Comparison of ENCODE assay signal across 11 cellular contexts in the genomic region with DNA sequence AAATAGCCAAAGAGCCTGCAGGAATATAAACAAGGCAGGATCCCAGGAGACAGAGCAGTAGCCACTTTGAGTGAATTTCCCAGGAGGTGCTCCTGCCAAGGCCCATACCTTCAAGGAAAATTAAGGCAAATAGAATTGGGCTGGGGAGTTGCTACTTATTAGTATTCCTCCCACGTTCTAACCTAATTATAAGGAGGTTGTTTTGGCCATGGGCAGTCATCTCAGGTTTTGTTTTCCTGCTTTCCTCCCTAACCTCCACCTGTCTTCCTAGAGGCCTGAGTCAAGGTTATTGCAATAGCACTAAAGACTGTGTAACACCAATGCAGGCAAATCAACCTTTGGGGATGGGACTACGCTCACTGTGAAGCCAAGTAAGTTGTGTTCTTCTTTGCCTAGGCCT.
DNase-seq lines count a peak whose midpoint lies in the region; ATAC-seq and TF ChIP-seq lines count a peak whose summit lies in the region.
"Had no signal": no experiment of that assay in that cellular context is flagged by ENCODE, and none has a peak within 500 bp of the region (broad histone marks: within the 10 kb centered on the region; RNA-seq: fewer than 3 reads in every experiment).

No MANE protein-coding gene starts in this region.

- no peak for ATAC-seq in HG02588 (IDR thresholded peaks at IDR 0.05; ENCODE audit: unreplicated experiment)

- no peak overlapping the region for H2AFZ ChIP-seq in osteoblast (ENCODE audit: low read length)

- DNase-seq in DMS 273 (lab: John Stamatoyannopoulos, UW; ENCODE audit: unreplicated experiment) (peak; percentile 75), NCI-H82 treated with DMSO at 0.1 percent for 48 hours (lab: John Stamatoyannopoulos, UW; ENCODE audit: unreplicated experiment) (peak; percentile 34), caudate nucleus (lab: John Stamatoyannopoulos, UW) (no peak), renal cortical epithelial cell (ENCODE audit: low read depth) (peak; percentile 77), prostate gland (ENCODE audit: low spot score) (no peak), osteoblast (ENCODE audit: insufficient read length, low spot score, missing footprints) (no peak)
- DNase-seq: activated CD4-positive, alpha-beta T cell treated with anti-CD3 and anti-CD28 coated beads, Interleukin-2, amount 50 U/mL, for 1 hour; anterior cingulate cortex; Caco-2; mucosa of descending colon had no signal

- 67% methylated on average over 2 of the region's 2 CpGs for WGBS in prostate gland

- H3K27me3 ChIP-seq in prostate gland (replicated peaks; ENCODE audit: insufficient read depth) (no peaks in the 10 kb centered on the region), osteoblast (ENCODE audit: insufficient read depth, low read length) (peaks cover 3% of the 10 kb centered on the region)

- H3K9me3 ChIP-seq in prostate gland, result no peaks in the 10 kb centered on the region
- H3K9me3 ChIP-seq in osteoblast (ENCODE audit: low read depth, low read length), result no peaks in the 10 kb centered on the region
- H3K9me3 ChIP-seq: Caco-2, mucosa of descending colon had no signal

- H3K27ac ChIP-seq in caudate nucleus (ENCODE audit: low read depth, low read length), result peak overlapping the region; percentile 24
- H3K27ac ChIP-seq in prostate gland, result no peak overlapping the region
- H3K27ac ChIP-seq in osteoblast (ENCODE audit: low read depth, low read length), result no peak overlapping the region

- no peak for TF ChIP-seq POLR2A in prostate gland (IDR thresholded peaks at IDR 0.05)

- no peaks in the 10 kb centered on the region for H3K36me3 ChIP-seq in prostate gland
- H3K36me3 ChIP-seq in osteoblast (ENCODE audit: insufficient read depth, low read length), result no peaks in the 10 kb centered on the region

- H3K4me2 ChIP-seq in osteoblast (ENCODE audit: insufficient read depth, low read length), result no peak overlapping the region

- H4K20me1 ChIP-seq in osteoblast (ENCODE audit: insufficient read depth, low read length), result no peaks in the 10 kb centered on the region

- H3K4me3 ChIP-seq in prostate gland (no peak overlapping the region), osteoblast (ENCODE audit: insufficient read depth, low read length) (no peak overlapping the region)
- H3K4me3 ChIP-seq: mucosa of descending colon had no signal

- TF ChIP-seq CTCF in prostate gland (IDR thresholded peaks at IDR 0.05), result no peak
- no peak for TF ChIP-seq CTCF in osteoblast (IDR thresholded peaks at IDR 0.05; ENCODE audit: extremely low read depth, low read depth, low read length)

- no peaks in the 10 kb centered on the region for H3K79me2 ChIP-seq in osteoblast (ENCODE audit: insufficient read depth, low read length)

- no peaks in the 10 kb centered on the region for H3K4me1 ChIP-seq in prostate gland (replicated peaks)
- peaks cover 9% of the 10 kb centered on the region for H3K4me1 ChIP-seq in osteoblast (ENCODE audit: insufficient read depth, low read length)

- intact Hi-C loops in prostate gland (cut with DNase I), result no loop called here

Comparison
In these comparisons a context has a peak if more than half of its experiments do, and no peak if none do; other contexts are left out.
1. DNase-seq: peak in DMS 273 (single experiment), NCI-H82 treated with DMSO at 0.1 percent for 48 hours (single experiment) and renal cortical epithelial cell (single experiment); none in caudate nucleus (0 of 61), prostate gland (single experiment) and osteoblast (single experiment).